ENCODE assay signal across 11 cellular contexts in genomic region chr6:120938876-120939231, GRCh38.
A peak's percentile ranks its signal among the peaks of the same experiment; 100 is the strongest.
DNase-seq lines count a peak whose midpoint lies in the region; ATAC-seq and FAIRE-seq lines count a peak whose summit lies in the region.
"Had no signal": no experiment of that assay in that cellular context is flagged by ENCODE, and none has a peak within 500 bp of the region (broad histone marks: within the 10 kb centered on the region; RNA-seq: fewer than 3 reads in every experiment).

No MANE protein-coding gene starts in this region.

- H3K4me1 Mint-ChIP-seq in naive thymus-derived CD8-positive, alpha-beta T cell: peaks cover 0 to 7% (median 0%) of the 10 kb centered on the region in 4 donors
- H3K4me1 Mint-ChIP-seq: neural progenitor cell had no signal

- no peak for FAIRE-seq in RCC 7860 (lab: Jason Lieb, UNC)

- H3K9me3 Mint-ChIP-seq in naive thymus-derived CD8-positive, alpha-beta T cell: no peaks in the 10 kb centered on the region
- H3K9me3 Mint-ChIP-seq: neural progenitor cell had no signal

- H3K27me3 Mint-ChIP-seq in naive thymus-derived CD8-positive, alpha-beta T cell: peaks cover 0 to 7% (median 0%) of the 10 kb centered on the region in 5 donors

- ATAC-seq in GM18519 (IDR thresholded peaks at IDR 0.05; ENCODE audit: low FRiP score, unreplicated experiment) (peak; percentile 97), GM21576 (IDR thresholded peaks at IDR 0.05; ENCODE audit: unreplicated experiment) (peak; percentile 98), HG03280 (IDR thresholded peaks at IDR 0.05; ENCODE audit: unreplicated experiment) (peak; percentile 95)
- ATAC-seq in naive thymus-derived CD8-positive, alpha-beta T cell: no peak

- no peak overlapping the region for H3K4me3 Mint-ChIP-seq in naive thymus-derived CD8-positive, alpha-beta T cell
- H3K4me3 Mint-ChIP-seq: neural progenitor cell had no signal

- DNase-seq in SKM-1 treated with dmso at 0.1 percent for 144 hours (lab: John Stamatoyannopoulos, UW; ENCODE audit: unreplicated experiment): peak; percentile 60
- DNase-seq in RCC 7860 (ENCODE audit: low spot score): no peak
- DNase-seq in NCI-H2081 treated with DMSO at 0.1 percent for 48 hours (lab: John Stamatoyannopoulos, UW): no peak
- DNase-seq in naive thymus-derived CD8-positive, alpha-beta T cell: no peak
- DNase-seq in NCI-H510A (lab: John Stamatoyannopoulos, UW): no peak
- DNase-seq: activated CD8-positive, alpha-beta memory T cell treated with anti-CD3 and anti-CD28 coated beads, Interleukin-2, amount 50 U/mL, for 4 hours; C1 segment of cervical spinal cord had no signal

- POLR2A ChIA-PET in naive thymus-derived CD8-positive, alpha-beta T cell (lab: Charles Lee): no interaction called here

- H3K36me3 Mint-ChIP-seq in naive thymus-derived CD8-positive, alpha-beta T cell: no peaks in the 10 kb centered on the region
- H3K36me3 Mint-ChIP-seq: neural progenitor cell had no signal

- H3K27ac Mint-ChIP-seq in naive thymus-derived CD8-positive, alpha-beta T cell: no peak overlapping the region
- H3K27ac Mint-ChIP-seq: neural progenitor cell had no signal

Comparison
In these comparisons a context has a peak if more than half of its experiments do, and no peak if none do; other contexts are left out.
1. ATAC-seq: peak in GM18519 (single experiment), GM21576 (single experiment) and HG03280 (single experiment); none in naive thymus-derived CD8-positive, alpha-beta T cell (0 of 2).